In genomic region chr2:8524388-8524787, GRCh38 we compare ENCODE assay signal across 14 cellular contexts.
"Had no signal": no experiment of that assay in that cellular context is flagged by ENCODE, and none has a peak within 500 bp of the region (broad histone marks: within the 10 kb centered on the region; RNA-seq: fewer than 3 reads in every experiment).

No MANE protein-coding gene starts in this region.

- H3K27ac ChIP-seq: tibial nerve had no signal

- H3K4me3 ChIP-seq: tibial nerve had no signal

- H3K4me3 Mint-ChIP-seq: activated B cell treated with CpG ODN at 0.5 μM for 24 hours; activated CD4-positive, alpha-beta T cell treated with anti-CD3 and anti-CD28 coated beads, Interleukin-2, amount 10 ng/mL, durations not matched to agents 7 days and 5 days; activated T-cell treated with anti-CD3 and anti-CD28 coated beads, Interleukin-2, amount 50 U/mL, for 72 hours; endodermal cell; stimulated activated memory B cell treated with anti-CD40 and anti-IgM and Interleukin-4, amounts not matched to agents 10 μg/mL and 1 μg/mL and 100 μg/mL, for 72 hours had no signal

- DNase-seq: activated B cell treated with CpG ODN at 0.5 μM for 24 hours; activated CD4-positive, alpha-beta T cell treated with anti-CD3 and anti-CD28 coated beads, Interleukin-2, amount 10 ng/mL, durations not matched to agents 7 days and 5 days; activated naive CD4-positive, alpha-beta T cell; activated T-cell treated with anti-CD3 and anti-CD28 coated beads, Interleukin-2, amount 50 U/mL, for 72 hours; central memory CD4-positive, alpha-beta T cell; endodermal cell; hippocampal formation; kidney glomerular epithelial cell; T-helper 17 cell had no signal

- ATAC-seq: activated T-cell treated with anti-CD3 and anti-CD28 coated beads, Interleukin-2, amount 50 U/mL, for 72 hours; right cardiac atrium; SK-N-SH treated with all-trans-retinoic acid at 6 μM for 48 hours; stimulated activated memory B cell treated with anti-CD40 and anti-IgM and Interleukin-4, amounts not matched to agents 10 μg/mL and 1 μg/mL and 100 μg/mL, for 72 hours; T-helper 17 cell had no signal

- H3K36me3 Mint-ChIP-seq: stimulated activated memory B cell treated with anti-CD40 and anti-IgM and Interleukin-4, amounts not matched to agents 10 μg/mL and 1 μg/mL and 100 μg/mL, for 72 hours had no signal

- H3K27ac Mint-ChIP-seq: activated B cell treated with CpG ODN at 0.5 μM for 24 hours; activated CD4-positive, alpha-beta T cell treated with anti-CD3 and anti-CD28 coated beads, Interleukin-2, amount 10 ng/mL, durations not matched to agents 7 days and 5 days; activated T-cell treated with anti-CD3 and anti-CD28 coated beads, Interleukin-2, amount 50 U/mL, for 72 hours; endodermal cell; T-helper 17 cell had no signal

- H3K27me3 Mint-ChIP-seq: activated CD4-positive, alpha-beta T cell treated with anti-CD3 and anti-CD28 coated beads, Interleukin-2, amount 10 ng/mL, durations not matched to agents 7 days and 5 days; progenitor cell of endocrine pancreas; stimulated activated memory B cell treated with anti-CD40 and anti-IgM and Interleukin-4, amounts not matched to agents 10 μg/mL and 1 μg/mL and 100 μg/mL, for 72 hours; T-helper 17 cell had no signal

- H3K9me3 ChIP-seq: tibial nerve had no signal

- H3K36me3 ChIP-seq: tibial nerve had no signal

- H3K9me3 Mint-ChIP-seq: activated B cell treated with CpG ODN at 0.5 μM for 24 hours; activated T-cell treated with anti-CD3 and anti-CD28 coated beads, Interleukin-2, amount 50 U/mL, for 72 hours; endodermal cell; stimulated activated memory B cell treated with anti-CD40 and anti-IgM and Interleukin-4, amounts not matched to agents 10 μg/mL and 1 μg/mL and 100 μg/mL, for 72 hours had no signal

- H3K27me3 ChIP-seq: tibial nerve had no signal
